ENCODE assay signal across 26 cellular contexts in the genomic region with DNA sequence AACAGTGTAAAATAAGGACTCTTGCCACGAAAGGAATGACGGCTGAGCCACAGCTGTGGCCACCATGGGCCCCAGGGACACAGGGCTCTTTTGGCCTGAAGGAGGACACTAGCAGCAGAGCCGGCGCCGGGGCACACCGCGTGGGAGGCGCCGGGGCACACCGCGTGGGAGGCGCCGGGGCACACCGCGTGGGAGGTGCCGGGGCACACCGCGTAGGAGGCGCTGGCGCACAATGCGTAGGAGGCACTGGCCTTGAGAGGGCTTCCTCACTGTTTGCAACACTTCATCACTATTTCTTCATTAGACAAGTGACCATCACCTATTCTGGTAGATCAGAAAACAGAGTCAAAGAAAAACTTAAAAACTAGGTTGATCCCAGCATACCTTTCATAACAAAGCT. TPM values are rescaled to one million over a fixed set of nuclear protein-coding genes. Genes with fewer than 3 reads are reported as not detected.
A peak's percentile ranks its signal among the peaks of the same experiment; 100 is the strongest.
DNase-seq lines count a peak whose midpoint lies in the region; ATAC-seq and TF ChIP-seq lines count a peak whose summit lies in the region.
"Had no signal": no experiment of that assay in that cellular context is flagged by ENCODE, and none has a peak within 500 bp of the region (broad histone marks: within the 10 kb centered on the region; RNA-seq: fewer than 3 reads in every experiment).

No MANE protein-coding gene starts in this region.

- H3K9me2 ChIP-seq in OCI-LY7 (ENCODE audit: insufficient read depth, low read length) = no peaks in the 10 kb centered on the region

- no peak overlapping the region for H3K4me3 Mint-ChIP-seq in activated CD8-positive, alpha-beta T cell treated with anti-CD3 and anti-CD28 coated beads for 36 hours
- H3K4me3 Mint-ChIP-seq in activated CD8-positive, alpha-beta T cell treated with anti-CD3 and anti-CD28 coated beads, Interleukin-2, amount 10 ng/mL, durations not matched to agents 7 days and 5 days = no peak overlapping the region
- H3K4me3 Mint-ChIP-seq in immature natural killer cell = peak overlapping the region in 1 of 5 donors; percentile 78
- H3K4me3 Mint-ChIP-seq: activated B cell treated with CpG ODN at 0.5 μM for 24 hours; B cell; stimulated activated naive B cell treated with anti-CD40 and anti-IgM and Interleukin-4, amounts not matched to agents 10 μg/mL and 1 μg/mL and 100 μg/mL, for 72 hours had no signal

- POLR2A ChIA-PET in activated CD8-positive, alpha-beta T cell treated with anti-CD3 and anti-CD28 coated beads for 36 hours (lab: Charles Lee) = no interaction called here
- POLR2A ChIA-PET in activated CD8-positive, alpha-beta T cell treated with anti-CD3 and anti-CD28 coated beads, Interleukin-2, amount 10 ng/mL, durations not matched to agents 7 days and 5 days (lab: Charles Lee) = no interaction called here
- POLR2A ChIA-PET in OCI-LY7 (lab: Charles Lee) = interaction anchor here (0.6 kb wide), 1 partner anchor 24 kb away, joined by 3 read pairs; no protein-coding TSS in a partner anchor

- no peaks in the 10 kb centered on the region for H4K20me1 ChIP-seq in OCI-LY7 (ENCODE audit: insufficient read depth, low read length)

- no peak for TF ChIP-seq EP300 in sigmoid colon (IDR thresholded peaks at IDR 0.05)

- no peak overlapping the region for H3K27ac ChIP-seq in OCI-LY7 (ENCODE audit: low read depth, low read length, poor library complexity, severe bottlenecking)
- H3K27ac ChIP-seq in sigmoid colon = peak overlapping the region in 3 of 4 donors; percentile 33 to 84 (median 36)
- H3K27ac ChIP-seq: prostate gland, skin epidermis, thyroid gland had no signal

- H3K9me3 Mint-ChIP-seq in activated CD8-positive, alpha-beta T cell treated with anti-CD3 and anti-CD28 coated beads for 36 hours = peaks cover 9% of the 10 kb centered on the region
- peaks cover 9% of the 10 kb centered on the region for H3K9me3 Mint-ChIP-seq in activated CD8-positive, alpha-beta T cell treated with anti-CD3 and anti-CD28 coated beads, Interleukin-2, amount 10 ng/mL, durations not matched to agents 7 days and 5 days (ENCODE audit: insufficient read depth)
- H3K9me3 Mint-ChIP-seq in immature natural killer cell = peaks cover 13 to 30% (median 20%) of the 10 kb centered on the region in 6 donors
- H3K9me3 Mint-ChIP-seq: activated B cell treated with CpG ODN at 0.5 μM for 24 hours had no signal

- CTCF ChIA-PET in activated CD8-positive, alpha-beta T cell treated with anti-CD3 and anti-CD28 coated beads for 36 hours (lab: Charles Lee) = no interaction called here
- CTCF ChIA-PET in activated CD8-positive, alpha-beta T cell treated with anti-CD3 and anti-CD28 coated beads, Interleukin-2, amount 10 ng/mL, durations not matched to agents 7 days and 5 days (lab: Charles Lee) = interaction anchor here (1.2 kb wide), 1 partner anchor 16 kb away, joined by 4 read pairs; no protein-coding TSS in a partner anchor
- CTCF ChIA-PET in OCI-LY7 (lab: Charles Lee; ENCODE audit: unreplicated experiment) = no interaction called here

- H3K4me2 ChIP-seq in OCI-LY7 (ENCODE audit: low read length) = no peak overlapping the region

- TF ChIP-seq POLR2A in sigmoid colon (IDR thresholded peaks at IDR 0.05) = no peak

- intact Hi-C loops in activated CD8-positive, alpha-beta T cell treated with anti-CD3 and anti-CD28 coated beads for 36 hours (cut with micrococcal nuclease) = no loop called here
- intact Hi-C loops in OCI-LY7 (cut with micrococcal nuclease; ENCODE audit: unreplicated experiment) (no loop called here), sigmoid colon (cut with DNase I) (no loop called here)

- H3K36me3 ChIP-seq in OCI-LY7 (ENCODE audit: insufficient read depth, low read length) (peaks cover 31% of the 10 kb centered on the region), sigmoid colon (peaks cover 0 to 9% (median 0%) of the 10 kb centered on the region in 4 donors)
- H3K36me3 ChIP-seq: prostate gland, thyroid gland had no signal

- H3K4me3 ChIP-seq in OCI-LY7 (ENCODE audit: low read depth, low read length, poor library complexity, severe bottlenecking) = no peak overlapping the region
- no peak overlapping the region for H3K4me3 ChIP-seq in sigmoid colon
- H3K4me3 ChIP-seq: prostate gland, skin epidermis, thyroid gland had no signal

- no TSS peak for BruUV-seq in OCI-LY7 (replicated peaks; lab: Mats Ljungman, UMichigan)

- H3K9me3 ChIP-seq in OCI-LY7 (ENCODE audit: low read length) (peaks cover 38% of the 10 kb centered on the region), sigmoid colon (no peaks in the 10 kb centered on the region)
- H3K9me3 ChIP-seq: prostate gland, thyroid gland had no signal

- ATAC-seq in activated CD8-positive, alpha-beta T cell treated with anti-CD3 and anti-CD28 coated beads for 36 hours = no peak
- ATAC-seq in activated CD8-positive, alpha-beta T cell treated with anti-CD3 and anti-CD28 coated beads, Interleukin-2, amount 10 ng/mL, durations not matched to agents 7 days and 5 days = no peak
- ATAC-seq in HG02870 (IDR thresholded peaks at IDR 0.05; ENCODE audit: unreplicated experiment) = no peak
- ATAC-seq in HG02973 (IDR thresholded peaks at IDR 0.05; ENCODE audit: unreplicated experiment) = no peak
- ATAC-seq: left cardiac atrium; stimulated activated naive B cell treated with anti-CD40 and anti-IgM and Interleukin-4, amounts not matched to agents 10 μg/mL and 1 μg/mL and 100 μg/mL, for 72 hours had no signal

- H3K79me2 ChIP-seq in OCI-LY7 (ENCODE audit: insufficient read depth, low read depth, low read length) = peaks cover 5% of the 10 kb centered on the region; the same call in 1 of the 2 replicates

- WGBS in sigmoid colon, 2 donors = 84 to 92% methylated on average over 21 of the region's 21 CpGs

- H3K4me1 ChIP-seq in OCI-LY7 (ENCODE audit: insufficient read depth, low read length, poor library complexity, severe bottlenecking) (peaks cover 5% of the 10 kb centered on the region), sigmoid colon (peaks cover 0 to 51% (median 29%) of the 10 kb centered on the region in 4 donors)
- H3K4me1 ChIP-seq: prostate gland had no signal

- H3K4me1 Mint-ChIP-seq in activated CD8-positive, alpha-beta T cell treated with anti-CD3 and anti-CD28 coated beads for 36 hours (ENCODE audit: low read depth) = peaks cover 60% of the 10 kb centered on the region
- peaks cover 58% of the 10 kb centered on the region for H3K4me1 Mint-ChIP-seq in activated CD8-positive, alpha-beta T cell treated with anti-CD3 and anti-CD28 coated beads, Interleukin-2, amount 10 ng/mL, durations not matched to agents 7 days and 5 days (ENCODE audit: low read depth)
- peaks cover 75 to 97% of the 10 kb centered on the region in 2 donors for H3K4me1 Mint-ChIP-seq in immature natural killer cell

- TF ChIP-seq CTCF in activated CD8-positive, alpha-beta T cell treated with anti-CD3 and anti-CD28 coated beads for 36 hours (IDR thresholded peaks at IDR 0.05) = no peak
- no peak for TF ChIP-seq CTCF in OCI-LY7 (conservative IDR thresholded peaks at IDR 0.05; ENCODE audit: low read length)
- TF ChIP-seq CTCF in sigmoid colon (IDR thresholded peaks at IDR 0.05) = no peak

- H3K27ac Mint-ChIP-seq in activated CD8-positive, alpha-beta T cell treated with anti-CD3 and anti-CD28 coated beads for 36 hours = peak overlapping the region; percentile 12
- H3K27ac Mint-ChIP-seq in activated CD8-positive, alpha-beta T cell treated with anti-CD3 and anti-CD28 coated beads, Interleukin-2, amount 10 ng/mL, durations not matched to agents 7 days and 5 days = no peak overlapping the region
- peak overlapping the region; percentile 98 to 100 (median 99) for H3K27ac Mint-ChIP-seq in immature natural killer cell
- H3K27ac Mint-ChIP-seq: activated B cell treated with CpG ODN at 0.5 μM for 24 hours; B cell; stimulated activated naive B cell treated with anti-CD40 and anti-IgM and Interleukin-4, amounts not matched to agents 10 μg/mL and 1 μg/mL and 100 μg/mL, for 72 hours had no signal

- DNase-seq in activated CD8-positive, alpha-beta T cell treated with anti-CD3 and anti-CD28 coated beads for 36 hours = no peak
- no peak for DNase-seq in activated CD8-positive, alpha-beta T cell treated with anti-CD3 and anti-CD28 coated beads, Interleukin-2, amount 10 ng/mL, durations not matched to agents 7 days and 5 days
- DNase-seq in OCI-LY7 (ENCODE audit: low spot score) (peak; percentile 63), immature natural killer cell (no peak), sigmoid colon (no peak)
- no peak for DNase-seq in stimulated activated naive CD4-positive, alpha-beta T cell treated with Interleukin-2 at 50 U/mL for 16 hours (lab: John Stamatoyannopoulos, UW)
- DNase-seq: activated B cell treated with CpG ODN at 0.5 μM for 24 hours; activated CD4-positive, alpha-beta T cell treated with anti-CD3 and anti-CD28 coated beads, Interleukin-2, amount 50 U/mL, for 4 hours; activated gamma-delta T cell; activated T-cell treated with anti-CD3 and anti-CD28 coated beads for 4 hours; amniotic stem cell; Caco-2; glutamatergic neuron; IMR-90; left cardiac atrium; NCI-H1436 treated with DMSO at 0.1 percent for 48 hours; NCI-H524 treated with DMSO at 0.1 percent for 48 hours; stimulated activated CD4-positive, alpha-beta T cell treated with anti-CD3 and anti-CD28 coated beads, Interleukin-1b, Interleukin-23, amount 100 ng/mL, for 48 hours; stimulated activated naive B cell treated with anti-CD40 and anti-IgM and Interleukin-4, amounts not matched to agents 10 μg/mL and 1 μg/mL and 100 μg/mL, for 72 hours; T-helper 9 cell; thyroid gland had no signal

- H3K27me3 Mint-ChIP-seq in activated CD8-positive, alpha-beta T cell treated with anti-CD3 and anti-CD28 coated beads for 36 hours = no peaks in the 10 kb centered on the region
- no peaks in the 10 kb centered on the region for H3K27me3 Mint-ChIP-seq in activated CD8-positive, alpha-beta T cell treated with anti-CD3 and anti-CD28 coated beads, Interleukin-2, amount 10 ng/mL, durations not matched to agents 7 days and 5 days (ENCODE audit: low read depth)
- H3K27me3 Mint-ChIP-seq in immature natural killer cell (ENCODE audit: low read depth in 3 of 3) = peaks cover 36 to 62% (median 60%) of the 10 kb centered on the region in 3 donors
- H3K27me3 Mint-ChIP-seq: activated B cell treated with CpG ODN at 0.5 μM for 24 hours; B cell; stimulated activated naive B cell treated with anti-CD40 and anti-IgM and Interleukin-4, amounts not matched to agents 10 μg/mL and 1 μg/mL and 100 μg/mL, for 72 hours had no signal

- no peaks in the 10 kb centered on the region for H3K27me3 ChIP-seq in sigmoid colon
- H3K27me3 ChIP-seq: thyroid gland had no signal

- no peak overlapping the region for H2AFZ ChIP-seq in OCI-LY7 (ENCODE audit: low read length)

- H3K36me3 Mint-ChIP-seq in activated CD8-positive, alpha-beta T cell treated with anti-CD3 and anti-CD28 coated beads for 36 hours (ENCODE audit: low read depth) = peaks cover 61% of the 10 kb centered on the region
- peaks cover 74% of the 10 kb centered on the region for H3K36me3 Mint-ChIP-seq in activated CD8-positive, alpha-beta T cell treated with anti-CD3 and anti-CD28 coated beads, Interleukin-2, amount 10 ng/mL, durations not matched to agents 7 days and 5 days (ENCODE audit: low read depth)
- H3K36me3 Mint-ChIP-seq in immature natural killer cell = peaks cover 22 to 60% (median 38%) of the 10 kb centered on the region in 3 donors

RNA-seq across cellular contexts. Expression of a gene that starts 23.4 kb away (rescaled TPM):
- 10 to 100 TPM; 55.5 to 56.6 TPM for total RNA-seq in activated CD8-positive, alpha-beta T cell treated with anti-CD3 and anti-CD28 coated beads for 36 hours
- 10 to 100 TPM; 85.0 to 85.9 TPM for total RNA-seq in activated CD8-positive, alpha-beta T cell treated with anti-CD3 and anti-CD28 coated beads, Interleukin-2, amount 10 ng/mL, durations not matched to agents 7 days and 5 days
- total RNA-seq in OCI-LY7 (2014; rRNA removed; shearing (Covaris generic)) = 30.5 and 33.7 TPM in 2 replicates
- total RNA-seq in OCI-LY7 (2022) (24.2 and 25.7 TPM in 2 replicates), sigmoid colon (100 to 1,000 TPM; 105 to 127 (median 119) TPM)
- polyA plus RNA-seq in immature natural killer cell (10 to 100 TPM; 70.1 to 95.7 (median 84.0) TPM), sigmoid colon (10 to 100 TPM in 2 of 3 donors, 1 to 10 TPM in 1; 6.9 to 38.6 (median 11.4) TPM)

RNA-seq across cellular contexts. Expression of a gene that starts 50.4 kb away (rescaled TPM):
- 10 to 100 TPM; 14.8 to 17.0 TPM for total RNA-seq in activated CD8-positive, alpha-beta T cell treated with anti-CD3 and anti-CD28 coated beads for 36 hours
- 10 to 100 TPM; 17.4 to 18.9 TPM for total RNA-seq in activated CD8-positive, alpha-beta T cell treated with anti-CD3 and anti-CD28 coated beads, Interleukin-2, amount 10 ng/mL, durations not matched to agents 7 days and 5 days
- 5.6 and 17.1 TPM in 2 replicates for total RNA-seq in OCI-LY7 (2014; rRNA removed; shearing (Covaris generic))
- total RNA-seq in OCI-LY7 (2022) = 12.0 TPM in 2 replicates
- 10 to 100 TPM in 2 of 3 donors, 1 to 10 TPM in 1; 2.8 to 29.8 (median 28.7) TPM for polyA plus RNA-seq in immature natural killer cell
- 10 to 100 TPM; 22.1 to 35.3 (median 26.9) TPM for total RNA-seq in sigmoid colon
- polyA plus RNA-seq in sigmoid colon = 100 to 1,000 TPM in 1 of 3 donors, 1 to 10 TPM in 2; 8.7 to 107 (median 9.6) TPM
